ENCODE assay signal across 2 cellular contexts in genomic region chr22:35987994-35988393, GRCh38.
TF ChIP-seq lines count a peak whose summit lies in the region.

No MANE protein-coding gene starts in this region.

TF ChIP-seq in HepG2, 621 proteins besides CTCF, POLR2A, EP300 and RAD21:
- TF ChIP-seq SOX6 (IDR thresholded peaks at IDR 0.05) (no peak), SOX6 (CRISPR knock-in tag; IDR thresholded peaks at IDR 0.05) (peak; percentile 29; the same call in 1 of the 2 replicates), TCF7L2 (IDR thresholded peaks at IDR 0.05; ENCODE audit: low read depth, low read length) (no peak), MXD3 (CRISPR knock-in tag; IDR thresholded peaks at IDR 0.05) (no peak), GATAD2A (CRISPR knock-in tag; IDR thresholded peaks at IDR 0.05) (peak; percentile 31; the same call in 1 of the 2 replicates), ARID5B (CRISPR knock-in tag; IDR thresholded peaks at IDR 0.05) (0 out of 2 replicates have a peak, but pooled peaks have one; percentile 14), HNF4G (IDR thresholded peaks at IDR 0.05; ENCODE audit: borderline replicate concordance, low read depth, low read length) (peak; percentile 51; the same call in 1 of the 2 replicates), HNF4G (CRISPR knock-in tag; IDR thresholded peaks at IDR 0.05; ENCODE audit: borderline replicate concordance, low read depth) (no peak), KDM5B (CRISPR knock-in tag; IDR thresholded peaks at IDR 0.05; ENCODE audit: borderline replicate concordance) (no peak), SPEN (CRISPR knock-in tag; IDR thresholded peaks at IDR 0.05; ENCODE audit: low read depth) (no peak), HNF4A (CRISPR knock-in tag; IDR thresholded peaks at IDR 0.05) (peak; percentile 62), SKI (IDR thresholded peaks at IDR 0.05; ENCODE audit: partially characterized antibody) (peak; percentile 36), PAXIP1 (CRISPR knock-in tag; conservative IDR thresholded peaks at IDR 0.05) (peak; percentile 35; the same call in 1 of the 2 replicates), SOX13 (IDR thresholded peaks at IDR 0.05) (no peak), SOX13 (CRISPR knock-in tag; conservative IDR thresholded peaks at IDR 0.05 in 1 of 2, IDR thresholded peaks at IDR 0.05 in 1 of 2) (peak in 1 of 2 experiments; percentile 49; a peak in 1 of 4 replicates), MAFF (IDR thresholded peaks at IDR 0.05; ENCODE audit: low read depth, low read length) (no peak), ONECUT2 (CRISPR knock-in tag; IDR thresholded peaks at IDR 0.05) (peak; percentile 46; the same call in 1 of the 2 replicates), ZGPAT (CRISPR knock-in tag; IDR thresholded peaks at IDR 0.05) (no peak)
TF ChIP-seq in HepG2: peak in this region for 9.

TF ChIP-seq in GM23338, 12 proteins besides CTCF, POLR2A, EP300 and RAD21:
- TF ChIP-seq ZNF331 (CRISPR knock-in tag; IDR thresholded peaks at IDR 0.05; ENCODE audit: low read depth) = no peak
- no peak for TF ChIP-seq NANOG (IDR thresholded peaks at IDR 0.05; ENCODE audit: borderline replicate concordance)
- TF ChIP-seq ETS1 (IDR thresholded peaks at IDR 0.05) = no peak
- TF ChIP-seq STAT1 (IDR thresholded peaks at IDR 0.05; ENCODE audit: unreplicated experiment) = no peak
- no peak for TF ChIP-seq REST (IDR thresholded peaks at IDR 0.05; ENCODE audit: unreplicated experiment)
- no peak for TF ChIP-seq JUNB (IDR thresholded peaks at IDR 0.05; ENCODE audit: unreplicated experiment)
- TF ChIP-seq ZNF114 (CRISPR knock-in tag; IDR thresholded peaks at IDR 0.05) = no peak
- no peak for TF ChIP-seq EZH2phosphoT487 (IDR thresholded peaks at IDR 0.05; ENCODE audit: unreplicated experiment)
- TF ChIP-seq EZH2 (IDR thresholded peaks at IDR 0.05; ENCODE audit: low read depth, unreplicated experiment) = no peak
